In genomic region chr4:53688186-53688790, GRCh38 we compare ENCODE assay signal across 9 cellular contexts.
DNase-seq lines count a peak whose midpoint lies in the region; ATAC-seq and TF ChIP-seq lines count a peak whose summit lies in the region.
"Had no signal": no experiment of that assay in that cellular context is flagged by ENCODE, and none has a peak within 500 bp of the region (broad histone marks: within the 10 kb centered on the region; RNA-seq: fewer than 3 reads in every experiment).

No MANE protein-coding gene starts in this region.

- H3K9ac ChIP-seq in fibroblast of lung (ENCODE audit: insufficient read depth, low read length) = no peak overlapping the region

- no peaks in the 10 kb centered on the region for H3K79me2 ChIP-seq in fibroblast of lung (ENCODE audit: control insufficient read depth, insufficient read depth, low read length)

- TF ChIP-seq CTCF in right atrium auricular region (IDR thresholded peaks at IDR 0.05) = no peak
- no peak for TF ChIP-seq CTCF in fibroblast of lung (conservative IDR thresholded peaks at IDR 0.05 in 1 of 2, IDR thresholded peaks at IDR 0.05 in 1 of 2; ENCODE audit: low read depth in 1 of 2, low read length in 2 of 2)

- no peaks in the 10 kb centered on the region for H4K20me1 ChIP-seq in fibroblast of lung (ENCODE audit: control insufficient read depth, extremely low read depth, insufficient read depth, low read length)

- no peak for DNase-seq in Right ventricle myocardium inferior (ENCODE audit: missing footprints)
- no peak for DNase-seq in right atrium auricular region (ENCODE audit: low spot score)
- peak; percentile 89 for DNase-seq in OCI-M1 (lab: John Stamatoyannopoulos, UW)
- peak; percentile 98 to 100 for DNase-seq in fibroblast of lung (ENCODE audit: low read depth in 2 of 2)
- DNase-seq in DMS153 (lab: John Stamatoyannopoulos, UW) = no peak
- no peak for DNase-seq in DMS 273 treated with DMSO at 0.1 percent for 48 hours (lab: John Stamatoyannopoulos, UW)

- ATAC-seq in Right ventricle myocardium inferior = peak; percentile 20
- ATAC-seq in HG02870 (IDR thresholded peaks at IDR 0.05; ENCODE audit: unreplicated experiment) = peak; percentile 93

- no peak overlapping the region for H2AFZ ChIP-seq in fibroblast of lung (ENCODE audit: low read length)

- H3K36me3 ChIP-seq in right atrium auricular region (no peaks in the 10 kb centered on the region), fibroblast of lung (ENCODE audit: control insufficient read depth, insufficient read depth, low read length) (no peaks in the 10 kb centered on the region)
- H3K36me3 ChIP-seq: ascending aorta had no signal

- H3K4me2 ChIP-seq in fibroblast of lung (ENCODE audit: extremely low read depth, insufficient read depth, low read length) = peak overlapping the region; percentile 60

- H3K9me3 ChIP-seq in right atrium auricular region (no peaks in the 10 kb centered on the region), fibroblast of lung (ENCODE audit: control insufficient read depth, insufficient read depth, low read depth, low read length) (no peaks in the 10 kb centered on the region)
- H3K9me3 ChIP-seq: ascending aorta had no signal

- intact Hi-C loops in Right ventricle myocardium inferior (cut with DNase I) = no loop called here

- no peaks in the 10 kb centered on the region for H3K4me1 ChIP-seq in right atrium auricular region
- H3K4me1 ChIP-seq in fibroblast of lung (ENCODE audit: control insufficient read depth, extremely low read depth, insufficient read depth, low read length) = peaks cover 19% of the 10 kb centered on the region

- no peaks in the 10 kb centered on the region for H3K27me3 ChIP-seq in right atrium auricular region
- no peaks in the 10 kb centered on the region for H3K27me3 ChIP-seq in fibroblast of lung (ENCODE audit: control insufficient read depth, insufficient read depth, low read length)
- H3K27me3 ChIP-seq: ascending aorta had no signal

- no peak overlapping the region for H3K4me3 ChIP-seq in right atrium auricular region
- no peak overlapping the region for H3K4me3 ChIP-seq in fibroblast of lung (replicated peaks in 1 of 4; ENCODE audit: control extremely low read depth in 1 of 4, insufficient read depth in 1 of 4, low read depth in 3 of 4, low read length in 4 of 4)
- H3K4me3 ChIP-seq: ascending aorta had no signal

- H3K27ac ChIP-seq in right atrium auricular region (no peak overlapping the region), fibroblast of lung (ENCODE audit: insufficient read depth, low read length) (peak overlapping the region; percentile 68), temporal lobe (ENCODE audit: low read depth, low read length) (peak overlapping the region; percentile 28)

Comparison
In these comparisons a context has a peak if more than half of its experiments do, and no peak if none do; other contexts are left out.
1. DNase-seq: peak in OCI-M1 (single experiment) and fibroblast of lung (2 of 2); none in Right ventricle myocardium inferior (single experiment), right atrium auricular region (single experiment), DMS153 (single experiment) and DMS 273 treated with DMSO at 0.1 percent for 48 hours (single experiment).
2. H3K27ac ChIP-seq: peak in fibroblast of lung (single experiment) and temporal lobe (single experiment); none in right atrium auricular region (0 of 2).